ENCODE assay signal across 19 cellular contexts in the genomic region with DNA sequence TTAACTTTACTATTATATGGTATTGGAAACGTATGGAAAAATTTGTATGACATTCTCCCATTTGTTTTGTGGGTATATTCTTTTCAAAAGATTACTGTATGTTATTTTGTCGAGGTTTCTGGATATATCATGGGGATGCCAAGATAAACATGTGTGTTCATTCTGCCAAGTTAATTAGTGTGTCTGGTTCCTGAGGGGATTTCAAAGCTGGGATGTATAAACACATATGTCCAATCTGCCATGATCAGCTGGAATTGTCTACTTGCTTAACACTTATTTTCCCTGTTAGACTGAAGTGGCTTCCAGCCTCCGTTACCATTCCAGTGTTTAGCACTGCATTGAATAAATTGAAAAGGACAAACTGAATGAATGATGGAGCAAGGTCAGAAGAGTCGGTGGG.
DNase-seq lines count a peak whose midpoint lies in the region; ATAC-seq and TF ChIP-seq lines count a peak whose summit lies in the region.
"Had no signal": no experiment of that assay in that cellular context is flagged by ENCODE, and none has a peak within 500 bp of the region (broad histone marks: within the 10 kb centered on the region; RNA-seq: fewer than 3 reads in every experiment).

No MANE protein-coding gene starts in this region.

- no peaks in the 10 kb centered on the region for H3K9me3 ChIP-seq in heart right ventricle
- H3K9me3 ChIP-seq in sigmoid colon: no peaks in the 10 kb centered on the region

- TF ChIP-seq EP300 in sigmoid colon (IDR thresholded peaks at IDR 0.05): no peak

- H3K36me3 ChIP-seq in heart right ventricle (no peaks in the 10 kb centered on the region), sigmoid colon (no peaks in the 10 kb centered on the region)

- no peak for TF ChIP-seq CTCF in glutamatergic neuron (IDR thresholded peaks at IDR 0.05; ENCODE audit: partially characterized antibody, unreplicated experiment)
- no peak for TF ChIP-seq CTCF in heart right ventricle (IDR thresholded peaks at IDR 0.05)
- no peak for TF ChIP-seq CTCF in sigmoid colon (IDR thresholded peaks at IDR 0.05)

- DNase-seq in DMS 273 (lab: John Stamatoyannopoulos, UW; ENCODE audit: unreplicated experiment) (peak; percentile 72), NCI-H2171 treated with DMSO at 0.1 percent for 48 hours (lab: John Stamatoyannopoulos, UW) (peak; percentile 55), NCI-H82 treated with DMSO at 0.1 percent for 48 hours (lab: John Stamatoyannopoulos, UW; ENCODE audit: unreplicated experiment) (peak; percentile 22), glutamatergic neuron (no peak), heart right ventricle (no peak), SHP77 (lab: John Stamatoyannopoulos, UW) (no peak), sigmoid colon (no peak)
- DNase-seq: Calu3, DMS53, MM.1S, NCI-H2081 treated with DMSO at 0.1 percent for 48 hours, Right ventricle myocardium superior, RPMI8226, SW 1271 had no signal

- peak overlapping the region; percentile 36 for H3K27ac Mint-ChIP-seq in glutamatergic neuron (ENCODE audit: unreplicated experiment)
- H3K27ac Mint-ChIP-seq: IgD-negative memory B cell; T-helper 1 cell treated with Interleukin-12 subunit alpha and Interleukin-12 subunit beta and Interleukin-4 antibody, amounts not matched to agents 30 μg/mL and 1 μg/mL, for 36 hours had no signal

- H3K27me3 ChIP-seq in heart right ventricle (peaks cover 0 to 77% (median 47%) of the 10 kb centered on the region in 7 donors), sigmoid colon (peaks cover 0 to 8% (median 0%) of the 10 kb centered on the region in 3 donors)

- peaks cover 2% of the 10 kb centered on the region for H3K27me3 Mint-ChIP-seq in glutamatergic neuron (ENCODE audit: unreplicated experiment)
- H3K27me3 Mint-ChIP-seq: IgD-negative memory B cell had no signal

- H3K4me1 ChIP-seq in heart right ventricle (no peaks in the 10 kb centered on the region), sigmoid colon (no peaks in the 10 kb centered on the region)

- H3K4me3 ChIP-seq in heart right ventricle: no peak overlapping the region
- no peak overlapping the region for H3K4me3 ChIP-seq in sigmoid colon

- TF ChIP-seq POLR2A in sigmoid colon (IDR thresholded peaks at IDR 0.05): no peak

- ATAC-seq in heart right ventricle: no peak
- ATAC-seq: HCT116 had no signal

- peaks cover 4% of the 10 kb centered on the region for H3K36me3 Mint-ChIP-seq in glutamatergic neuron (ENCODE audit: unreplicated experiment)
- H3K36me3 Mint-ChIP-seq: IgD-negative memory B cell had no signal

- H3K4me3 Mint-ChIP-seq in glutamatergic neuron (ENCODE audit: unreplicated experiment): no peak overlapping the region
- H3K4me3 Mint-ChIP-seq: IgD-negative memory B cell; T-helper 1 cell treated with Interleukin-12 subunit alpha and Interleukin-12 subunit beta and Interleukin-4 antibody, amounts not matched to agents 30 μg/mL and 1 μg/mL, for 36 hours had no signal

- H3K9me3 Mint-ChIP-seq in glutamatergic neuron (ENCODE audit: unreplicated experiment): no peaks in the 10 kb centered on the region
- H3K9me3 Mint-ChIP-seq: IgD-negative memory B cell; T-helper 1 cell treated with Interleukin-12 subunit alpha and Interleukin-12 subunit beta and Interleukin-4 antibody, amounts not matched to agents 30 μg/mL and 1 μg/mL, for 36 hours had no signal

- WGBS in heart right ventricle, 2 donors: 48 to 59% methylated on average over 4 of the region's 4 CpGs
- WGBS in sigmoid colon, 2 donors: 63 to 67% methylated on average over 4 of the region's 4 CpGs

- H3K27ac ChIP-seq in heart right ventricle (no peak overlapping the region), sigmoid colon (no peak overlapping the region)
- H3K27ac ChIP-seq: HL-60, KMS-11 had no signal

- peaks cover 29% of the 10 kb centered on the region for H3K4me1 Mint-ChIP-seq in glutamatergic neuron (ENCODE audit: low read depth, unreplicated experiment)

- intact Hi-C loops in heart right ventricle (cut with DNase I) (no loop called here), sigmoid colon (cut with DNase I) (no loop called here)

Comparison
In these comparisons a context has a peak if more than half of its experiments do, and no peak if none do; other contexts are left out.
1. DNase-seq: peak in DMS 273 (single experiment), NCI-H2171 treated with DMSO at 0.1 percent for 48 hours (single experiment) and NCI-H82 treated with DMSO at 0.1 percent for 48 hours (single experiment); none in glutamatergic neuron (single experiment), heart right ventricle (0 of 2), SHP77 (0 of 2) and sigmoid colon (single experiment).